ENCODE assay signal across 13 cellular contexts in genomic region chr11:29962243-29962642, GRCh38. TPM values are rescaled to one million over a fixed set of nuclear protein-coding genes. Genes with fewer than 3 reads are reported as not detected.
A peak's percentile ranks its signal among the peaks of the same experiment; 100 is the strongest.
DNase-seq lines count a peak whose midpoint lies in the region; ATAC-seq and TF ChIP-seq lines count a peak whose summit lies in the region.
"Had no signal": no experiment of that assay in that cellular context is flagged by ENCODE, and none has a peak within 500 bp of the region (broad histone marks: within the 10 kb centered on the region; RNA-seq: fewer than 3 reads in every experiment).

No MANE protein-coding gene starts in this region.

- no peak overlapping the region for H3K4me3 Mint-ChIP-seq in glutamatergic neuron (ENCODE audit: unreplicated experiment)
- H3K4me3 Mint-ChIP-seq in immature natural killer cell, result no peak overlapping the region
- H3K4me3 Mint-ChIP-seq in activated CD4-positive, alpha-beta T cell treated with anti-CD3 and anti-CD28 coated beads, Interleukin-2, amount 10 ng/mL, durations not matched to agents 24 days and 14 days, result no peak overlapping the region
- no peak overlapping the region for H3K4me3 Mint-ChIP-seq in CD8-positive, alpha-beta T cell

- H3K27ac Mint-ChIP-seq in glutamatergic neuron (ENCODE audit: unreplicated experiment), result no peak overlapping the region
- H3K27ac Mint-ChIP-seq in immature natural killer cell, result no peak overlapping the region
- no peak overlapping the region for H3K27ac Mint-ChIP-seq in activated CD4-positive, alpha-beta T cell treated with anti-CD3 and anti-CD28 coated beads, Interleukin-2, amount 10 ng/mL, durations not matched to agents 24 days and 14 days
- no peak overlapping the region for H3K27ac Mint-ChIP-seq in CD8-positive, alpha-beta T cell

- DNase-seq in GM06990 (ENCODE audit: extremely low read depth, insufficient read length) (no peak), glutamatergic neuron (peak; percentile 58), immature natural killer cell (no peak), osteoblast (ENCODE audit: insufficient read length, low spot score, missing footprints) (no peak)
- no peak for DNase-seq in activated CD4-positive, alpha-beta T cell treated with anti-CD3 and anti-CD28 coated beads, Interleukin-2, amount 10 ng/mL, durations not matched to agents 24 days and 14 days
- no peak for DNase-seq in CD8-positive, alpha-beta T cell
- DNase-seq: activated CD4-positive, CD25-positive, alpha-beta regulatory T cell treated with anti-CD3 and anti-CD28 coated beads, Interleukin-2, amount 50 U/mL, for 72 hours; GDM1; small intestine; tibial artery had no signal

- intact Hi-C loops in activated CD4-positive, alpha-beta T cell treated with anti-CD3 and anti-CD28 coated beads, Interleukin-2, amount 10 ng/mL, durations not matched to agents 24 days and 14 days (cut with micrococcal nuclease), result no loop called here
- intact Hi-C loops in CD8-positive, alpha-beta T cell (cut with DNase I, micrococcal nuclease), result no loop called here

- H3K36me3 ChIP-seq in GM06990 (ENCODE audit: control insufficient read depth, insufficient read depth, low read length) (no peaks in the 10 kb centered on the region), KMS-11 (ENCODE audit: insufficient read depth) (no peaks in the 10 kb centered on the region), osteoblast (ENCODE audit: insufficient read depth, low read length) (no peaks in the 10 kb centered on the region)
- no peaks in the 10 kb centered on the region for H3K36me3 ChIP-seq in CD8-positive, alpha-beta T cell (ENCODE audit: insufficient read depth, low read length)
- H3K36me3 ChIP-seq: tibial artery had no signal

- no peaks in the 10 kb centered on the region for H3K9me3 ChIP-seq in osteoblast (ENCODE audit: low read depth, low read length)
- no peaks in the 10 kb centered on the region for H3K9me3 ChIP-seq in CD8-positive, alpha-beta T cell (ENCODE audit: low read length)
- H3K9me3 ChIP-seq: tibial artery had no signal

- CTCF ChIA-PET in CD8-positive, alpha-beta T cell (lab: Charles Lee), result no interaction called here

- no peaks in the 10 kb centered on the region for H3K79me2 ChIP-seq in KMS-11 (ENCODE audit: insufficient read depth, low read depth)
- no peaks in the 10 kb centered on the region for H3K79me2 ChIP-seq in osteoblast (ENCODE audit: insufficient read depth, low read length)

- H4K20me1 ChIP-seq in KMS-11 (ENCODE audit: insufficient read depth) (no peaks in the 10 kb centered on the region), osteoblast (ENCODE audit: insufficient read depth, low read length) (no peaks in the 10 kb centered on the region)

- H3K36me3 Mint-ChIP-seq in glutamatergic neuron (ENCODE audit: unreplicated experiment), result no peaks in the 10 kb centered on the region
- no peaks in the 10 kb centered on the region for H3K36me3 Mint-ChIP-seq in immature natural killer cell
- no peaks in the 10 kb centered on the region for H3K36me3 Mint-ChIP-seq in activated CD4-positive, alpha-beta T cell treated with anti-CD3 and anti-CD28 coated beads, Interleukin-2, amount 10 ng/mL, durations not matched to agents 24 days and 14 days (ENCODE audit: low read depth)
- no peaks in the 10 kb centered on the region for H3K36me3 Mint-ChIP-seq in CD8-positive, alpha-beta T cell

- H3K27me3 Mint-ChIP-seq in glutamatergic neuron (ENCODE audit: unreplicated experiment), result no peaks in the 10 kb centered on the region
- peaks cover 0 to 3% (median 1%) of the 10 kb centered on the region in 3 donors for H3K27me3 Mint-ChIP-seq in immature natural killer cell (ENCODE audit: low read depth in 3 of 3)
- H3K27me3 Mint-ChIP-seq in activated CD4-positive, alpha-beta T cell treated with anti-CD3 and anti-CD28 coated beads, Interleukin-2, amount 10 ng/mL, durations not matched to agents 24 days and 14 days, result no peaks in the 10 kb centered on the region
- no peaks in the 10 kb centered on the region for H3K27me3 Mint-ChIP-seq in CD8-positive, alpha-beta T cell (ENCODE audit: low read depth)

- H3K4me1 Mint-ChIP-seq in glutamatergic neuron (ENCODE audit: low read depth, unreplicated experiment) (no peaks in the 10 kb centered on the region), immature natural killer cell (no peaks in the 10 kb centered on the region)
- no peaks in the 10 kb centered on the region for H3K4me1 Mint-ChIP-seq in activated CD4-positive, alpha-beta T cell treated with anti-CD3 and anti-CD28 coated beads, Interleukin-2, amount 10 ng/mL, durations not matched to agents 24 days and 14 days
- no peaks in the 10 kb centered on the region for H3K4me1 Mint-ChIP-seq in CD8-positive, alpha-beta T cell (ENCODE audit: low read depth)

- no peak overlapping the region for H3K27ac ChIP-seq in KMS-11
- H3K27ac ChIP-seq in osteoblast (ENCODE audit: low read depth, low read length), result no peak overlapping the region
- no peak overlapping the region for H3K27ac ChIP-seq in CD8-positive, alpha-beta T cell (ENCODE audit: low read depth, low read length)
- H3K27ac ChIP-seq: tibial artery had no signal

- TF ChIP-seq CTCF in GM06990 (IDR thresholded peaks at IDR 0.05; ENCODE audit: insufficient read depth, low read length, poor library complexity, severe bottlenecking) (peak; percentile 41), KMS-11 (conservative IDR thresholded peaks at IDR 0.05; ENCODE audit: low read depth, low read length) (peak; percentile 47), glutamatergic neuron (IDR thresholded peaks at IDR 0.05; ENCODE audit: partially characterized antibody, unreplicated experiment) (peak; percentile 78), osteoblast (IDR thresholded peaks at IDR 0.05; ENCODE audit: extremely low read depth, low read depth, low read length) (no peak)
- no peak for TF ChIP-seq CTCF in CD8-positive, alpha-beta T cell (IDR thresholded peaks at IDR 0.05)

- ATAC-seq in GM21423 (IDR thresholded peaks at IDR 0.05; ENCODE audit: unreplicated experiment), result peak; percentile 53
- no peak for ATAC-seq in CD8-positive, alpha-beta T cell

- H3K4me3 ChIP-seq in GM06990 (replicated peaks; ENCODE audit: low read depth, low read length) (no peak overlapping the region), KMS-11 (IDR thresholded peaks at IDR 0.05; ENCODE audit: insufficient read depth, low read depth, low read length) (no peak overlapping the region), osteoblast (ENCODE audit: insufficient read depth, low read length) (no peak overlapping the region)
- H3K4me3 ChIP-seq in CD8-positive, alpha-beta T cell (ENCODE audit: low read depth, low read length), result no peak overlapping the region
- H3K4me3 ChIP-seq: tibial artery had no signal

- H3K4me2 ChIP-seq in KMS-11, result no peak overlapping the region
- H3K4me2 ChIP-seq in osteoblast (ENCODE audit: insufficient read depth, low read length), result no peak overlapping the region

- POLR2A ChIA-PET in CD8-positive, alpha-beta T cell (lab: Charles Lee), result no interaction called here

- H3K9me3 Mint-ChIP-seq in glutamatergic neuron (ENCODE audit: unreplicated experiment), result peaks cover 3% of the 10 kb centered on the region
- H3K9me3 Mint-ChIP-seq in immature natural killer cell, result peaks cover 0 to 22% (median 6%) of the 10 kb centered on the region in 6 donors
- peaks cover 3% of the 10 kb centered on the region for H3K9me3 Mint-ChIP-seq in activated CD4-positive, alpha-beta T cell treated with anti-CD3 and anti-CD28 coated beads, Interleukin-2, amount 10 ng/mL, durations not matched to agents 24 days and 14 days
- peaks cover under 1% of the 10 kb centered on the region for H3K9me3 Mint-ChIP-seq in CD8-positive, alpha-beta T cell

- H3K9ac ChIP-seq in KMS-11, result no peak overlapping the region

- H3K4me1 ChIP-seq in KMS-11 (ENCODE audit: low read depth, poor library complexity, severe bottlenecking) (peaks cover 10% of the 10 kb centered on the region), osteoblast (ENCODE audit: insufficient read depth, low read length) (no peaks in the 10 kb centered on the region)
- no peaks in the 10 kb centered on the region for H3K4me1 ChIP-seq in CD8-positive, alpha-beta T cell (ENCODE audit: insufficient read depth, low read length)
- H3K4me1 ChIP-seq: tibial artery had no signal

- H2AFZ ChIP-seq in KMS-11 (ENCODE audit: low read depth) (no peak overlapping the region), osteoblast (ENCODE audit: low read length) (no peak overlapping the region)

- H3K27me3 ChIP-seq in GM06990 (replicated peaks; ENCODE audit: control insufficient read depth, insufficient read depth, low read length) (no peaks in the 10 kb centered on the region), KMS-11 (ENCODE audit: insufficient read depth, low read depth) (no peaks in the 10 kb centered on the region), osteoblast (ENCODE audit: insufficient read depth, low read length) (no peaks in the 10 kb centered on the region)
- H3K27me3 ChIP-seq in CD8-positive, alpha-beta T cell (ENCODE audit: insufficient read depth, low read length), result no peaks in the 10 kb centered on the region
- H3K27me3 ChIP-seq: tibial artery had no signal

RNA-seq across cellular contexts. Expression of gene KCNA4, which starts 54.6 kb away (rescaled TPM):
- total RNA-seq in glutamatergic neuron (ENCODE audit: unreplicated experiment) (not detected), osteoblast (under 0.01 TPM in 2 replicates)
- polyA plus RNA-seq in immature natural killer cell, result not detected
- total RNA-seq in activated CD4-positive, alpha-beta T cell treated with anti-CD3 and anti-CD28 coated beads, Interleukin-2, amount 10 ng/mL, durations not matched to agents 24 days and 14 days, result not detected in 2 replicates
- total RNA-seq in CD8-positive, alpha-beta T cell, result not detected
- total RNA-seq: NCI-H460 had no signal

Comparison
In these comparisons a context has a peak if more than half of its experiments do, and no peak if none do; other contexts are left out.
1. CTCF ChIP-seq: peak in GM06990 (single experiment), KMS-11 (single experiment) and glutamatergic neuron (single experiment); none in osteoblast (single experiment) and CD8-positive, alpha-beta T cell (single experiment).